In the genomic region with DNA sequence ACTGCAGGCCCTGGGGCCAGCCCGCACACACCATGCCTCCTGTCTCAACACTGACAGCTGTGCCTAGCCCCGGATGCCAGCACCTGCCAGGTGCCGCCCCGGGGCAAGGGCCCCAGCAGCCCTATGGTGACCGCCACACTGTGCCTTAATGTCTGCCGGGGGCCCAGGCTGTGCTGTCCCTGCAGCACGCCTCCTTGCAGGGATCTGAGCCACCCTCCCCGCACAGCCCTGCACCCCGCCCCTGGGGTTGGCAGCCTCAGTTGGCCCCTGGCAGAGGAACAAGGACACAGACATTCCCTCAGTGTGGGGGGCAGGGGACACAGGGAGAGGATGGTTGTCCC, we compare ENCODE assay signal across 2 cellular contexts.
TF ChIP-seq lines count a peak whose summit lies in the region.

No MANE protein-coding gene starts in this region.

TF ChIP-seq in HCT116, 20 proteins besides CTCF, POLR2A, EP300 and RAD21:
- no peak for TF ChIP-seq EZH2 (IDR thresholded peaks at IDR 0.05)
- no peak for TF ChIP-seq EGR1 (IDR thresholded peaks at IDR 0.05; ENCODE audit: low read depth)
- TF ChIP-seq, protein P1, sequence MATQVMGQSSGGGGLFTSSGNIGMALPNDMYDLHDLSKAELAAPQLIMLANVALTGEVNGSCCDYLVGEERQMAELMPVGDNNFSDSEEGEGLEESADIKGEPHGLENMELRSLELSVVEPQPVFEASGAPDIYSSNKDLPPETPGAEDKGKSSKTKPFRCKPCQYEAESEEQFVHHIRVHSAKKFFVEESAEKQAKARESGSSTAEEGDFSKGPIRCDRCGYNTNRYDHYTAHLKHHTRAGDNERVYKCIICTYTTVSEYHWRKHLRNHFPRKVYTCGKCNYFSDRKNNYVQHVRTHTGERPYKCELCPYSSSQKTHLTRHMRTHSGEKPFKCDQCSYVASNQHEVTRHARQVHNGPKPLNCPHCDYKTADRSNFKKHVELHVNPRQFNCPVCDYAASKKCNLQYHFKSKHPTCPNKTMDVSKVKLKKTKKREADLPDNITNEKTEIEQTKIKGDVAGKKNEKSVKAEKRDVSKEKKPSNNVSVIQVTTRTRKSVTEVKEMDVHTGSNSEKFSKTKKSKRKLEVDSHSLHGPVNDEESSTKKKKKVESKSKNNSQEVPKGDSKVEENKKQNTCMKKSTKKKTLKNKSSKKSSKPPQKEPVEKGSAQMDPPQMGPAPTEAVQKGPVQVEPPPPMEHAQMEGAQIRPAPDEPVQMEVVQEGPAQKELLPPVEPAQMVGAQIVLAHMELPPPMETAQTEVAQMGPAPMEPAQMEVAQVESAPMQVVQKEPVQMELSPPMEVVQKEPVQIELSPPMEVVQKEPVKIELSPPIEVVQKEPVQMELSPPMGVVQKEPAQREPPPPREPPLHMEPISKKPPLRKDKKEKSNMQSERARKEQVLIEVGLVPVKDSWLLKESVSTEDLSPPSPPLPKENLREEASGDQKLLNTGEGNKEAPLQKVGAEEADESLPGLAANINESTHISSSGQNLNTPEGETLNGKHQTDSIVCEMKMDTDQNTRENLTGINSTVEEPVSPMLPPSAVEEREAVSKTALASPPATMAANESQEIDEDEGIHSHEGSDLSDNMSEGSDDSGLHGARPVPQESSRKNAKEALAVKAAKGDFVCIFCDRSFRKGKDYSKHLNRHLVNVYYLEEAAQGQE (IDR thresholded peaks at IDR 0.05; ENCODE audit: low read depth), result no peak
- TF ChIP-seq SRF (IDR thresholded peaks at IDR 0.05; ENCODE audit: low read depth), result no peak
- no peak for TF ChIP-seq JUND (IDR thresholded peaks at IDR 0.05)
- TF ChIP-seq, protein P2, sequence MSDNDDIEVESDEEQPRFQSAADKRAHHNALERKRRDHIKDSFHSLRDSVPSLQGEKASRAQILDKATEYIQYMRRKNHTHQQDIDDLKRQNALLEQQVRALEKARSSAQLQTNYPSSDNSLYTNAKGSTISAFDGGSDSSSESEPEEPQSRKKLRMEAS (IDR thresholded peaks at IDR 0.05), result no peak

TF ChIP-seq in endothelial cell of umbilical vein, 7 proteins besides CTCF, POLR2A, EP300 and RAD21:
- TF ChIP-seq GATA2 (IDR thresholded peaks at IDR 0.05; ENCODE audit: insufficient read depth, insufficient read length, low read depth, low read length) (no peak), POLR2AphosphoS5 (IDR thresholded peaks at IDR 0.05; ENCODE audit: insufficient read depth, low read depth, low read length) (no peak), MYC (IDR thresholded peaks at IDR 0.05; ENCODE audit: low read depth, low read length) (no peak), EZH2 (IDR thresholded peaks at IDR 0.05; ENCODE audit: borderline replicate concordance, low read depth, low read length, severe bottlenecking) (no peak), JUN (IDR thresholded peaks at IDR 0.05; ENCODE audit: borderline replicate concordance, insufficient read depth, insufficient read length, low read depth) (no peak), FOS (IDR thresholded peaks at IDR 0.05; ENCODE audit: borderline replicate concordance, insufficient read depth, low read length) (no peak)
- TF ChIP-seq, protein P2 (IDR thresholded peaks at IDR 0.05; ENCODE audit: insufficient read depth, insufficient read length), result no peak
TF ChIP-seq in endothelial cell of umbilical vein: peak in this region for 0.
